19 cellular contexts compared by ENCODE assay signal in genomic region chr6:158398252-158399024, GRCh38.
DNase-seq lines count a peak whose midpoint lies in the region; ATAC-seq and TF ChIP-seq lines count a peak whose summit lies in the region.
"Had no signal": no experiment of that assay in that cellular context is flagged by ENCODE, and none has a peak within 500 bp of the region (broad histone marks: within the 10 kb centered on the region; RNA-seq: fewer than 3 reads in every experiment).

No MANE protein-coding gene starts in this region.

- H3K27me3 ChIP-seq in GM23338 (ENCODE audit: insufficient read depth) (no peaks in the 10 kb centered on the region), Karpas-422 (ENCODE audit: low read length) (no peaks in the 10 kb centered on the region), dorsolateral prefrontal cortex (no peaks in the 10 kb centered on the region), neuronal stem cell (ENCODE audit: control insufficient read depth in 3 of 3, insufficient read depth in 3 of 3, low read depth in 1 of 3, low read length in 3 of 3) (no peaks in the 10 kb centered on the region), testis (no peaks in the 10 kb centered on the region)
- H3K27me3 ChIP-seq: MG63 had no signal

- H3K4me3 ChIP-seq in GM23338 (no peak overlapping the region), Karpas-422 (ENCODE audit: low read length) (no peak overlapping the region), dorsolateral prefrontal cortex (no peak overlapping the region), neuronal stem cell (ENCODE audit: low read length in 2 of 2) (no peak overlapping the region), testis (no peak overlapping the region)
- H3K4me3 ChIP-seq: A549, MG63 had no signal

- H3K36me3 Mint-ChIP-seq in GM23338 (ENCODE audit: low read depth) = peaks cover 18% of the 10 kb centered on the region
- peaks cover 4 to 9% of the 10 kb centered on the region in 2 donors for H3K36me3 Mint-ChIP-seq in activated T-cell treated with anti-CD3 and anti-CD28 coated beads, Interleukin-2, amount 50 U/mL, for 72 hours (ENCODE audit: insufficient read depth in 2 of 2)
- H3K36me3 Mint-ChIP-seq in activated CD4-positive, alpha-beta T cell treated with anti-CD3 and anti-CD28 coated beads, Interleukin-2, amount 10 ng/mL, durations not matched to agents 24 days and 14 days (ENCODE audit: low read depth) = peaks cover 7% of the 10 kb centered on the region

- H3K4me3 Mint-ChIP-seq in GM23338 = no peak overlapping the region
- no peak overlapping the region for H3K4me3 Mint-ChIP-seq in activated T-cell treated with anti-CD3 and anti-CD28 coated beads, Interleukin-2, amount 50 U/mL, for 72 hours
- no peak overlapping the region for H3K4me3 Mint-ChIP-seq in activated CD4-positive, alpha-beta T cell treated with anti-CD3 and anti-CD28 coated beads, Interleukin-2, amount 10 ng/mL, durations not matched to agents 24 days and 14 days
- H3K4me3 Mint-ChIP-seq: B cell, CD14-positive monocyte had no signal

- peaks cover 16% of the 10 kb centered on the region for H3K9me3 Mint-ChIP-seq in GM23338
- peaks cover 3 to 6% of the 10 kb centered on the region in 2 donors for H3K9me3 Mint-ChIP-seq in activated T-cell treated with anti-CD3 and anti-CD28 coated beads, Interleukin-2, amount 50 U/mL, for 72 hours
- H3K9me3 Mint-ChIP-seq in activated CD4-positive, alpha-beta T cell treated with anti-CD3 and anti-CD28 coated beads, Interleukin-2, amount 10 ng/mL, durations not matched to agents 24 days and 14 days = peaks cover 7% of the 10 kb centered on the region

- WGBS in neuronal stem cell (ENCODE audit: extremely low coverage in 2 of 2, insufficient read length in 2 of 2, insufficient replicate concordance in 1 of 2), 2 donors = no CpG with 5 or more reads among the region's 3 CpGs
- 63 to 76% methylated on average over 3 of the region's 3 CpGs for WGBS in testis, 2 donors

- no peak overlapping the region for H3K23ac ChIP-seq in neuronal stem cell (ENCODE audit: low read depth, low read length, poor library complexity)

- no peak for DNase-seq in GM23338 (ENCODE audit: low spot score)
- no peak for DNase-seq in Karpas-422
- no peak for DNase-seq in dorsolateral prefrontal cortex
- DNase-seq in neuronal stem cell (ENCODE audit: low spot score) = no peak
- DNase-seq in testis = no peak
- DNase-seq in activated T-cell treated with anti-CD3 and anti-CD28 coated beads, Interleukin-2, amount 50 U/mL, for 72 hours = no peak
- DNase-seq in stimulated activated naive CD4-positive, alpha-beta T cell treated with Interleukin-2 at 50 U/mL for 16 hours (lab: John Stamatoyannopoulos, UW) = no peak
- no peak for DNase-seq in activated CD4-positive, alpha-beta T cell treated with anti-CD3 and anti-CD28 coated beads, Interleukin-2, amount 10 ng/mL, durations not matched to agents 24 days and 14 days
- DNase-seq: EL, GF-D8, MG63, NCI-H1694 treated with DMSO at 0.1 percent for 48 hours, NCI-H446, NCI-H526, OCI-M1 had no signal

- H2BK120ac ChIP-seq in neuronal stem cell (ENCODE audit: low read depth, low read length) = no peak overlapping the region

- H3K27ac ChIP-seq in GM23338 (ENCODE audit: low read depth) (no peak overlapping the region), Karpas-422 (ENCODE audit: low read length) (peak overlapping the region; percentile 50), dorsolateral prefrontal cortex (peak overlapping the region in 41 of 59 donors; percentile 2 to 71 (median 51)), neuronal stem cell (replicated peaks; ENCODE audit: low read length) (no peak overlapping the region), testis (no peak overlapping the region)
- H3K27ac ChIP-seq: A549 had no signal

- H3K4me1 Mint-ChIP-seq in GM23338 = no peaks in the 10 kb centered on the region
- no peaks in the 10 kb centered on the region for H3K4me1 Mint-ChIP-seq in activated T-cell treated with anti-CD3 and anti-CD28 coated beads, Interleukin-2, amount 50 U/mL, for 72 hours (ENCODE audit: low read depth)
- H3K4me1 Mint-ChIP-seq in activated CD4-positive, alpha-beta T cell treated with anti-CD3 and anti-CD28 coated beads, Interleukin-2, amount 10 ng/mL, durations not matched to agents 24 days and 14 days = no peaks in the 10 kb centered on the region
- H3K4me1 Mint-ChIP-seq: CD14-positive monocyte had no signal

- no peak for TF ChIP-seq POLR2A in testis (IDR thresholded peaks at IDR 0.05)

- no peak overlapping the region for H2BK12ac ChIP-seq in neuronal stem cell (ENCODE audit: low read length)

- H3K9me3 ChIP-seq in Karpas-422 (ENCODE audit: low read length) (no peaks in the 10 kb centered on the region), neuronal stem cell (replicated peaks in 1 of 2; ENCODE audit: control insufficient read depth in 2 of 2, insufficient read depth in 1 of 2, low read depth in 1 of 2, low read length in 2 of 2) (peaks cover 1 to 9% of the 10 kb centered on the region in 2 donors), testis (no peaks in the 10 kb centered on the region)
- H3K9me3 ChIP-seq: MG63 had no signal

- no peak overlapping the region for H3K27ac Mint-ChIP-seq in GM23338
- no peak overlapping the region for H3K27ac Mint-ChIP-seq in activated T-cell treated with anti-CD3 and anti-CD28 coated beads, Interleukin-2, amount 50 U/mL, for 72 hours
- no peak overlapping the region for H3K27ac Mint-ChIP-seq in activated CD4-positive, alpha-beta T cell treated with anti-CD3 and anti-CD28 coated beads, Interleukin-2, amount 10 ng/mL, durations not matched to agents 24 days and 14 days
- H3K27ac Mint-ChIP-seq: B cell, CD14-positive monocyte had no signal

- H2BK15ac ChIP-seq in neuronal stem cell (ENCODE audit: low read length) = no peak overlapping the region

- H3K4me1 ChIP-seq in GM23338 (ENCODE audit: insufficient read depth) (no peaks in the 10 kb centered on the region; the same call in 1 of the 2 replicates), Karpas-422 (ENCODE audit: low read length) (peaks cover 10% of the 10 kb centered on the region), neuronal stem cell (ENCODE audit: control insufficient read depth in 2 of 2, insufficient read depth in 1 of 2, low read depth in 1 of 2, low read length in 2 of 2) (peaks cover 0 to 3% of the 10 kb centered on the region in 2 donors), testis (no peaks in the 10 kb centered on the region)
- H3K4me1 ChIP-seq: A549 had no signal

- H3K27me3 Mint-ChIP-seq in GM23338 (ENCODE audit: insufficient read depth, low read depth, poor library complexity) = peaks cover 5% of the 10 kb centered on the region
- no peaks in the 10 kb centered on the region for H3K27me3 Mint-ChIP-seq in activated T-cell treated with anti-CD3 and anti-CD28 coated beads, Interleukin-2, amount 50 U/mL, for 72 hours (ENCODE audit: low read depth)
- H3K27me3 Mint-ChIP-seq in activated CD4-positive, alpha-beta T cell treated with anti-CD3 and anti-CD28 coated beads, Interleukin-2, amount 10 ng/mL, durations not matched to agents 24 days and 14 days = no peaks in the 10 kb centered on the region
- H3K27me3 Mint-ChIP-seq: B cell had no signal

- H2AK5ac ChIP-seq in neuronal stem cell (ENCODE audit: low read depth, low read length) = no peak overlapping the region

- no peak overlapping the region for H4K8ac ChIP-seq in neuronal stem cell (ENCODE audit: low read depth, low read length)

- H3K18ac ChIP-seq in neuronal stem cell (ENCODE audit: low read length) = no peak overlapping the region

- no peak overlapping the region for H3K14ac ChIP-seq in neuronal stem cell (ENCODE audit: low read length)

- peak; percentile 82 for ATAC-seq in GM23338
- no peak for ATAC-seq in activated T-cell treated with anti-CD3 and anti-CD28 coated beads, Interleukin-2, amount 50 U/mL, for 72 hours (replicated peaks in 1 of 2)
- ATAC-seq: A549, Right ventricle myocardium inferior had no signal

- H3K9me2 ChIP-seq in GM23338 (ENCODE audit: insufficient read depth) (no peaks in the 10 kb centered on the region), Karpas-422 (replicated peaks; ENCODE audit: insufficient read depth, low read length) (no peaks in the 10 kb centered on the region)

- H3K4me2 ChIP-seq in GM23338 (no peak overlapping the region), Karpas-422 (ENCODE audit: low read depth, low read length, poor library complexity, severe bottlenecking) (no peak overlapping the region), neuronal stem cell (ENCODE audit: insufficient read depth, low read length, poor library complexity, severe bottlenecking) (no peak overlapping the region)
- H3K4me2 ChIP-seq: A549 had no signal

- H2BK5ac ChIP-seq in neuronal stem cell (ENCODE audit: low read length) = no peak overlapping the region

- no peak overlapping the region for H3K4ac ChIP-seq in neuronal stem cell (ENCODE audit: low read length)

- intact Hi-C loops in dorsolateral prefrontal cortex (cut with DNase I) (no loop called here), testis (cut with DNase I; ENCODE audit: low total_unique reads) (no loop called here)
- intact Hi-C loops in activated CD4-positive, alpha-beta T cell treated with anti-CD3 and anti-CD28 coated beads, Interleukin-2, amount 10 ng/mL, durations not matched to agents 24 days and 14 days (cut with micrococcal nuclease) = no loop called here

- H4K20me1 ChIP-seq in GM23338 (replicated peaks; ENCODE audit: insufficient read depth) (no peaks in the 10 kb centered on the region), Karpas-422 (ENCODE audit: insufficient read depth, low read depth, low read length) (0 out of 2 replicates have a peak, but pooled peaks cover 4% of the 10 kb centered on the region)

- TF ChIP-seq CTCF in GM23338 (conservative IDR thresholded peaks at IDR 0.05; ENCODE audit: low read depth in 2 of 2) (no peak), dorsolateral prefrontal cortex (IDR thresholded peaks at IDR 0.05 in 54 of 56, conservative IDR thresholded peaks at IDR 0.05 in 2 of 56; ENCODE audit: low read depth in 1 of 56, partially characterized antibody in 56 of 56) (no peak), testis (IDR thresholded peaks at IDR 0.05) (no peak)

- no peaks in the 10 kb centered on the region for H3F3A ChIP-seq in GM23338 (replicated peaks; ENCODE audit: low read depth)

- H3K36me3 ChIP-seq in GM23338 (ENCODE audit: insufficient read depth) = no peaks in the 10 kb centered on the region
- H3K36me3 ChIP-seq in Karpas-422 (ENCODE audit: insufficient read depth, low read length) = no peaks in the 10 kb centered on the region
- H3K36me3 ChIP-seq in neuronal stem cell (replicated peaks in 1 of 2; ENCODE audit: control insufficient read depth in 2 of 2, insufficient read depth in 2 of 2, low read length in 2 of 2) = no peaks in the 10 kb centered on the region
- no peaks in the 10 kb centered on the region for H3K36me3 ChIP-seq in testis (ENCODE audit: low read depth, missing control alignments)
- H3K36me3 ChIP-seq: MG63 had no signal

- no peak overlapping the region for H4K91ac ChIP-seq in neuronal stem cell (ENCODE audit: low read depth, low read length, poor library complexity)

- H3K79me2 ChIP-seq in GM23338 (replicated peaks; ENCODE audit: insufficient read depth) (no peaks in the 10 kb centered on the region), Karpas-422 (ENCODE audit: low read length) (peaks cover 95% of the 10 kb centered on the region)

- H3K79me1 ChIP-seq in neuronal stem cell (ENCODE audit: low read depth, low read length) = no peaks in the 10 kb centered on the region

- H3K9ac ChIP-seq in Karpas-422 (ENCODE audit: low read length) (no peak overlapping the region), neuronal stem cell (ENCODE audit: low read depth, low read length, poor library complexity) (peak overlapping the region; percentile 18)

- H2AFZ ChIP-seq in GM23338 (no peak overlapping the region), Karpas-422 (ENCODE audit: low read length) (no peak overlapping the region), neuronal stem cell (ENCODE audit: low read length) (no peak overlapping the region)

Comparison
In these comparisons a context has a peak if more than half of its experiments do, and no peak if none do; other contexts are left out.
1. H3K27ac ChIP-seq: peak in Karpas-422 (single experiment) and dorsolateral prefrontal cortex (41 of 59); none in GM23338 (single experiment), neuronal stem cell (single experiment) and testis (0 of 2).